8 cellular contexts compared by ENCODE assay signal in the genomic region with DNA sequence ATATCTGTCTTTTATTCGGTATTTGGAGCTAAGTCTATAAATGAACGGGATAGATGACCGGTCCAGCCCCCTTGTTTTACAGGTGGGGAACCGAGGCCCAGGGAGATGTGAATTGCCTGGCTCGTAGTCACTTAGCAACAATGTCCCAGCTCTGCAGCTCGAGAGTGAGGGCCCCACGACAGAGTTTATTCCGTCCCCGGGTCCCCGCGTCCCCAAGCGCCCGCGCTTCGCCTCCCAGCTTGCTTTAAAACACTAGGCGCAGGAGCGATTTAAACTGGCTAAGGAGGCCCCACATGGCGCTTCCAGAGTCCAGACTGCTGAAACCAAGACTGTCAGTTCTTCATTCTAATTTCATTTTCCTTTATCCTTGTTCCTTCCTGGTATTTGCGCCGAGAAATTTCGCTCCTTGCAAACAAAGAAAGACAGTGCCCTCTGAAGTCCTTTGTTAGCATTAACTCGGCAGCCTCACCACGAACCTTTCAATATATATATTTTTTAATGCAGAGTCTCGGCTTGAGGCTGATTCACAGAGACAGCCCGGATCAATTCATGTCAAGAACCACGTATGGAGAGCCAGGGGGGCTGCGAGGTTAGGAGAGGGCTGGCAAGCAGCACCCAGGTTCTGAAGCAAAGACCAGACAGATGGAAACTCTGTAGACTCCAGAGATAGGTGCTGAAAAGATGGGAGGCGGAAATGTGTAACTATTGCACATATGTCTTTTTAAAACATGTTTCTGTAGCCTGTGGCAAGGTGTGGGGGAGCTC. TPM values are rescaled to one million over a fixed set of nuclear protein-coding genes. Genes with fewer than 3 reads are reported as not detected.
DNase-seq lines count a peak whose midpoint lies in the region; ATAC-seq and TF ChIP-seq lines count a peak whose summit lies in the region.

No MANE protein-coding gene starts in this region.

- peak; percentile 77 for DNase-seq in NCI-H1092 treated with DMSO at 0.1 percent for 48 hours (lab: John Stamatoyannopoulos, UW)
- no peak for DNase-seq in NCI-H1092 (lab: John Stamatoyannopoulos, UW)
- DNase-seq in MV-4-11 (lab: John Stamatoyannopoulos, UW): peak; percentile 87
- peak; percentile 33 to 49 for DNase-seq in erythroblast (lab: John Stamatoyannopoulos, UW)
- peak; percentile 54 to 86 for DNase-seq in upper lobe of left lung
- no peak for DNase-seq in NK-92 (lab: John Stamatoyannopoulos, UW; ENCODE audit: unreplicated experiment)

- peak overlapping the region; percentile 61 to 80 for H3K9ac ChIP-seq in mucosa of rectum (ENCODE audit: low read depth in 1 of 2, low read length in 2 of 2)

- H3K27me3 ChIP-seq in mucosa of rectum (ENCODE audit: control insufficient read depth in 2 of 2, insufficient read depth in 2 of 2, low read length in 2 of 2): no peaks in the 10 kb centered on the region
- H3K27me3 ChIP-seq in upper lobe of left lung: no peaks in the 10 kb centered on the region

- H3K4me3 ChIP-seq in mucosa of rectum (ENCODE audit: low read length in 2 of 2): peak overlapping the region; percentile 71 to 89
- peak overlapping the region; percentile 16 to 81 (median 68) for H3K4me3 ChIP-seq in upper lobe of left lung

- TF ChIP-seq POLR2A in erythroblast (IDR thresholded peaks at IDR 0.05; ENCODE audit: low read length) (no peak), upper lobe of left lung (IDR thresholded peaks at IDR 0.05) (no peak)

- 5 to 6% methylated on average over 28 of the region's 28 CpGs for WGBS in upper lobe of left lung, 2 donors

- TF ChIP-seq CTCF in VCaP (conservative IDR thresholded peaks at IDR 0.05) (peak; percentile 80), upper lobe of left lung (IDR thresholded peaks at IDR 0.05) (peak; percentile 20 to 70 (median 54))

- H3K4me1 ChIP-seq in mucosa of rectum (ENCODE audit: control insufficient read depth in 2 of 2, insufficient read depth in 2 of 2, low read length in 2 of 2) (peaks cover 8 to 20% of the 10 kb centered on the region in 2 donors), upper lobe of left lung (peaks cover 36 to 60% (median 46%) of the 10 kb centered on the region in 4 donors)

- no peaks in the 10 kb centered on the region for H3K9me3 ChIP-seq in mucosa of rectum (ENCODE audit: control insufficient read depth in 2 of 2, low read length in 2 of 2)
- H3K9me3 ChIP-seq in upper lobe of left lung: no peaks in the 10 kb centered on the region

- no peak for TF ChIP-seq EP300 in upper lobe of left lung (IDR thresholded peaks at IDR 0.05)

- H3K36me3 ChIP-seq in mucosa of rectum (ENCODE audit: control insufficient read depth in 2 of 2, insufficient read depth in 2 of 2, low read length in 2 of 2): no peaks in the 10 kb centered on the region
- no peaks in the 10 kb centered on the region for H3K36me3 ChIP-seq in upper lobe of left lung

- peak; percentile 34 to 51 for ATAC-seq in upper lobe of left lung (ENCODE audit: low FRiP score in 2 of 2)

- peak overlapping the region; percentile 96 for H3K27ac ChIP-seq in VCaP
- peak overlapping the region; percentile 94 to 96 for H3K27ac ChIP-seq in mucosa of rectum (ENCODE audit: low read depth in 2 of 2, low read length in 2 of 2)
- peak overlapping the region; percentile 86 to 90 (median 88) for H3K27ac ChIP-seq in upper lobe of left lung

RNA-seq across cellular contexts. Expression of a gene that starts 1.4 kb away (rescaled TPM):
- 10 to 100 TPM in 5 of 6 donors, 1 to 10 TPM in 1; 9.5 to 34.1 (median 18.0) TPM for total RNA-seq in upper lobe of left lung

RNA-seq across cellular contexts. Expression of a gene that starts 43.1 kb away (rescaled TPM):
- 100 to 1,000 TPM; 128 to 293 (median 184) TPM for total RNA-seq in upper lobe of left lung

Comparison
In these comparisons a context has a peak if more than half of its experiments do, and no peak if none do; other contexts are left out.
1. DNase-seq: peak in NCI-H1092 treated with DMSO at 0.1 percent for 48 hours (single experiment), MV-4-11 (single experiment), erythroblast (2 of 2) and upper lobe of left lung (2 of 2); none in NCI-H1092 (single experiment) and NK-92 (single experiment).
2. Peak in every context shown above with its lines, with median percentiles within 50 percentile points of each other: H3K27ac ChIP-seq.